In genomic region chr19:39824143-39825092, GRCh38 we compare ENCODE assay signal across 1 cellular context.
TF ChIP-seq lines count a peak whose summit lies in the region.

No MANE protein-coding gene starts in this region.

TF ChIP-seq in HepG2, 621 proteins besides CTCF, POLR2A, EP300 and RAD21 (continues in another document):
- no peak for TF ChIP-seq ZNF354B (CRISPR knock-in tag; IDR thresholded peaks at IDR 0.05)
- no peak for TF ChIP-seq DZIP1 (CRISPR knock-in tag; IDR thresholded peaks at IDR 0.05)
- TF ChIP-seq YY1 (IDR thresholded peaks at IDR 0.05; ENCODE audit: insufficient read depth, insufficient replicate concordance, low read depth, low read length) = peak; percentile 27
- 0 out of 2 replicates have a peak, but pooled peaks have one; percentile 40 for TF ChIP-seq HES4 (CRISPR knock-in tag; IDR thresholded peaks at IDR 0.05; ENCODE audit: borderline replicate concordance)
- 0 out of 2 replicates have a peak, but pooled peaks have one; percentile 42 for TF ChIP-seq ZNF704 (CRISPR knock-in tag; IDR thresholded peaks at IDR 0.05; ENCODE audit: borderline replicate concordance)
- peak; percentile 52 for TF ChIP-seq ZNF781 (CRISPR knock-in tag; IDR thresholded peaks at IDR 0.05; ENCODE audit: borderline replicate concordance, not compliant biosample characterization)
- TF ChIP-seq AKAP8 (CRISPR knock-in tag; IDR thresholded peaks at IDR 0.05) = peak; percentile 95
- TF ChIP-seq AGO1 (IDR thresholded peaks at IDR 0.05; ENCODE audit: low read depth, low read length, poor library complexity, severe bottlenecking) = peak; percentile 92
- TF ChIP-seq PLRG1 (conservative IDR thresholded peaks at IDR 0.05) = no peak
- TF ChIP-seq ZFX (CRISPR knock-in tag; IDR thresholded peaks at IDR 0.05; ENCODE audit: low read depth) = peak; percentile 59; the same call in 1 of the 2 replicates
- no peak for TF ChIP-seq HNF4A (CRISPR knock-in tag; IDR thresholded peaks at IDR 0.05)
- no peak for TF ChIP-seq FOSL1 (CRISPR knock-in tag; IDR thresholded peaks at IDR 0.05; ENCODE audit: borderline replicate concordance)
- no peak for TF ChIP-seq KLF12 (CRISPR knock-in tag; IDR thresholded peaks at IDR 0.05; ENCODE audit: borderline replicate concordance)
- no peak for TF ChIP-seq ZSCAN22 (CRISPR knock-in tag; IDR thresholded peaks at IDR 0.05)
- TF ChIP-seq CREB1 (IDR thresholded peaks at IDR 0.05) = no peak
- TF ChIP-seq CREB1 (CRISPR knock-in tag; IDR thresholded peaks at IDR 0.05) = peak; percentile 56; the same call in 1 of the 2 replicates
- no peak for TF ChIP-seq HNF4G (IDR thresholded peaks at IDR 0.05; ENCODE audit: borderline replicate concordance, low read depth, low read length)
- no peak for TF ChIP-seq HNF4G (CRISPR knock-in tag; IDR thresholded peaks at IDR 0.05; ENCODE audit: borderline replicate concordance, low read depth)
- no peak for TF ChIP-seq ZNF367 (CRISPR knock-in tag; IDR thresholded peaks at IDR 0.05; ENCODE audit: borderline replicate concordance)
- TF ChIP-seq ETV5 (CRISPR knock-in tag; IDR thresholded peaks at IDR 0.05; ENCODE audit: borderline replicate concordance) = no peak
- TF ChIP-seq HOMEZ (CRISPR knock-in tag; IDR thresholded peaks at IDR 0.05; ENCODE audit: low read depth) = 0 out of 2 replicates have a peak, but pooled peaks have one; percentile 11
- peak; percentile 64 for TF ChIP-seq POLR2G (IDR thresholded peaks at IDR 0.05; ENCODE audit: low read depth, low read length)
- TF ChIP-seq KDM5B (CRISPR knock-in tag; IDR thresholded peaks at IDR 0.05; ENCODE audit: borderline replicate concordance) = no peak
- peak; percentile 94 for TF ChIP-seq AGO2 (optimal IDR thresholded peaks at IDR 0.05; ENCODE audit: low read depth, low read length)
- TF ChIP-seq GABPA (IDR thresholded peaks at IDR 0.05; ENCODE audit: low read depth, low read length) = no peak
- TF ChIP-seq GABPA (CRISPR knock-in tag; IDR thresholded peaks at IDR 0.05; ENCODE audit: low read depth) = peak; percentile 26; the same call in 1 of the 2 replicates
- TF ChIP-seq ZFY (CRISPR knock-in tag; IDR thresholded peaks at IDR 0.05) = peak; percentile 62; the same call in 1 of the 2 replicates
- TF ChIP-seq ZNF260 (CRISPR knock-in tag; IDR thresholded peaks at IDR 0.05; ENCODE audit: borderline replicate concordance, low read depth) = no peak
- TF ChIP-seq ZNF691 (CRISPR knock-in tag; IDR thresholded peaks at IDR 0.05; ENCODE audit: borderline replicate concordance, low read depth) = no peak
- TF ChIP-seq ZNF460 (CRISPR knock-in tag; IDR thresholded peaks at IDR 0.05; ENCODE audit: borderline replicate concordance) = no peak
- TF ChIP-seq XRCC5 (optimal IDR thresholded peaks at IDR 0.05; ENCODE audit: low read length) = peak; percentile 24
- TF ChIP-seq ZSCAN21 (CRISPR knock-in tag; IDR thresholded peaks at IDR 0.05; ENCODE audit: borderline replicate concordance) = no peak
- TF ChIP-seq ZNF782 (CRISPR knock-in tag; IDR thresholded peaks at IDR 0.05; ENCODE audit: borderline replicate concordance) = 0 out of 2 replicates have a peak, but pooled peaks have one; percentile 21
- 0 out of 2 replicates have a peak, but pooled peaks have one; percentile 21 for TF ChIP-seq PHF20 (CRISPR knock-in tag; IDR thresholded peaks at IDR 0.05)
- TF ChIP-seq ZNF598 (CRISPR knock-in tag; IDR thresholded peaks at IDR 0.05; ENCODE audit: borderline replicate concordance) = peak; percentile 29; the same call in 1 of the 2 replicates
- peak; percentile 89 for TF ChIP-seq ZNF143 (CRISPR knock-in tag; IDR thresholded peaks at IDR 0.05)
- TF ChIP-seq ISL2 (CRISPR knock-in tag; IDR thresholded peaks at IDR 0.05) = no peak
- TF ChIP-seq ZHX2 (IDR thresholded peaks at IDR 0.05; ENCODE audit: low read depth) = no peak
- TF ChIP-seq ZHX2 (CRISPR knock-in tag; IDR thresholded peaks at IDR 0.05; ENCODE audit: borderline replicate concordance) = no peak
- TF ChIP-seq ZNF318 (CRISPR knock-in tag; IDR thresholded peaks at IDR 0.05) = 0 out of 2 replicates have a peak, but pooled peaks have one; percentile 28
